20 cellular contexts compared by ENCODE assay signal in the genomic region with DNA sequence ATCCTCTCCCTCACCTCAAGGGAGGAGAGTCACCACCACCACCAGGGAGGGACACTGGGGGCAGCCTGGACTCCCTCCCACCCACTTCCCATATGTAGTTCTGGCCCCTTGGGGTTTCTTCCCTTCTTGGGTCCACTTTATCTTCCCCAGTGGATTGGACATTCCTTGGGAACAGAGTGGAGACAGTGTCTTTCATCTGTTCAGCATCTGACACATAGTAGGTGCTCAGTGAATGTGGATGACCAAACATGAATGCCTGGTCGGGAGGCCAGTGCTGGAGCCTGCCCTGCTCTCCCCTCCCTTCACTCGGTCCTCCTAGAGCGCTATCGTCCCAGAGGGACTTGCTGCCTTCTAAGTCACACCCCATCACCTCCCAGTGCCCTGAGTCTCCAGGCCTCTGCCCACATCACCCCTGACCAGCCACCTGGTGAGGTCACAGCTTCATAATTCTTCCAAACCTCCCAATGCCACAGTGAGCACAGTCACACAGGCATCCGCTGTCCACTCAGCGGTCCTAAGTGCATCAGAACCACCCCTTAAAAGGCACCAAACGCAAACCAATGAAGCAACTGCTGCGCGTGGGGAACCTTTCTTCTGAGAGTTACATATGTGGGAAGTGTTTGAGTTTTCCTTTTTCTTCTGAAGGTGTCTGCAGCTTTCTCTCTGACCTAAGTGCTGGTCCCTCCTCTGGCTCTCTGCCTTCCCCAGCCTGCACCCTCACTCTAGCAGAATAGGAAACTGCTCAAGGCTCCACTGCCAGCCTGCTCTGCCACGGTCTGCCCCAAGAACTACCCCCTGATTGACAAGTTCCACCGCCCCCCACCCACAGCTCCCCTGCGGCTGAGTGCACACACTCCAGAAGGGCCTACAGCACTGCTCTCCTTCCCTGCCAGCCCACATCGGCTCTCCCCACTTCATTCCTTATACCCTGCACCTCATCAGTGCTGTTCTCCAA. TPM values are rescaled to one million over a fixed set of nuclear protein-coding genes. Genes with fewer than 3 reads are reported as not detected.
DNase-seq lines count a peak whose midpoint lies in the region; ATAC-seq and TF ChIP-seq lines count a peak whose summit lies in the region.
"Had no signal": no experiment of that assay in that cellular context is flagged by ENCODE, and none has a peak within 500 bp of the region (broad histone marks: within the 10 kb centered on the region; RNA-seq: fewer than 3 reads in every experiment).

No MANE protein-coding gene starts in this region.

- no peak overlapping the region for H3K27ac Mint-ChIP-seq in T-helper 17 cell
- H3K27ac Mint-ChIP-seq in activated CD8-positive, alpha-beta T cell treated with anti-CD3 and anti-CD28 coated beads, Interleukin-2, amount 10 ng/mL, durations not matched to agents 7 days and 5 days, result no peak overlapping the region
- H3K27ac Mint-ChIP-seq: CD14-positive monocyte, GM23338 had no signal

- WGBS in spleen, 5 donors, result 73 to 85% (median 78%) methylated on average over 13 of the region's 13 CpGs
- WGBS in hepatocyte (ENCODE audit: low lambda C conversion rate, missing lambda C conversion rate), result 93% methylated on average over 13 of the region's 13 CpGs

- no peak overlapping the region for H2AFZ ChIP-seq in hepatocyte
- H2AFZ ChIP-seq: GM23338 had no signal

- H3K4me3 ChIP-seq in BLaER1 treated with 17β-estradiol and CSF1 and Interleukin-3, amounts not matched to agents 10 nM and 100 nM, result no peak overlapping the region
- H3K4me3 ChIP-seq in spleen, result no peak overlapping the region
- no peak overlapping the region for H3K4me3 ChIP-seq in hepatocyte
- H3K4me3 ChIP-seq: GM23338, Peyer's patch had no signal

- H3K4me1 Mint-ChIP-seq in T-helper 17 cell, result peaks cover 15% of the 10 kb centered on the region
- no peaks in the 10 kb centered on the region for H3K4me1 Mint-ChIP-seq in activated CD8-positive, alpha-beta T cell treated with anti-CD3 and anti-CD28 coated beads, Interleukin-2, amount 10 ng/mL, durations not matched to agents 7 days and 5 days (ENCODE audit: low read depth)
- H3K4me1 Mint-ChIP-seq: CD14-positive monocyte had no signal

- CTCF ChIA-PET in activated CD8-positive, alpha-beta T cell treated with anti-CD3 and anti-CD28 coated beads, Interleukin-2, amount 10 ng/mL, durations not matched to agents 7 days and 5 days (lab: Charles Lee), result interaction anchor here (0.8 kb wide), 1 partner anchor 98 kb away, joined by 4 read pairs; no protein-coding TSS in a partner anchor

- TF ChIP-seq CTCF in spleen (IDR thresholded peaks at IDR 0.05 in 8 of 11, conservative IDR thresholded peaks at IDR 0.05 in 3 of 11), result no peak
- no peak for TF ChIP-seq CTCF in hepatocyte (IDR thresholded peaks at IDR 0.05; ENCODE audit: poor library complexity)

- H3K4me2 ChIP-seq in BLaER1 treated with 17β-estradiol and CSF1 and Interleukin-3, amounts not matched to agents 10 nM and 100 nM, result peak overlapping the region in 10 of 11 experiments; percentile 5 to 89 (median 81); a peak in 17 of 22 replicates
- no peak overlapping the region for H3K4me2 ChIP-seq in hepatocyte
- H3K4me2 ChIP-seq: GM23338 had no signal

- peaks cover 9 to 89% (median 57%) of the 10 kb centered on the region in 11 experiments; a peak in 17 of 22 replicates for H4K20me1 ChIP-seq in BLaER1 treated with 17β-estradiol and CSF1 and Interleukin-3, amounts not matched to agents 10 nM and 100 nM
- H4K20me1 ChIP-seq in hepatocyte (ENCODE audit: insufficient read depth, poor library complexity, severe bottlenecking), result peaks cover 15% of the 10 kb centered on the region

- H3K9me2 ChIP-seq in hepatocyte (replicated peaks; ENCODE audit: insufficient read depth), result no peaks in the 10 kb centered on the region

- peak overlapping the region in 6 of 11 experiments; percentile 15 to 60 (median 24); a peak in 6 of 22 replicates for H3K9ac ChIP-seq in BLaER1 treated with 17β-estradiol and CSF1 and Interleukin-3, amounts not matched to agents 10 nM and 100 nM

- POLR2A ChIA-PET in activated CD8-positive, alpha-beta T cell treated with anti-CD3 and anti-CD28 coated beads, Interleukin-2, amount 10 ng/mL, durations not matched to agents 7 days and 5 days (lab: Charles Lee), result interaction anchor here (0.6 kb wide), 1 partner anchor 197 kb away, joined by 3 read pairs; no protein-coding TSS in a partner anchor

- H3K4me1 ChIP-seq in BLaER1 treated with 17β-estradiol and CSF1 and Interleukin-3, amounts not matched to agents 10 nM and 100 nM, result peaks cover 20 to 70% (median 53%) of the 10 kb centered on the region in 10 experiments
- H3K4me1 ChIP-seq in spleen, result peaks cover 0 to 63% (median 23%) of the 10 kb centered on the region in 6 donors
- H3K4me1 ChIP-seq in hepatocyte (ENCODE audit: insufficient read depth), result no peaks in the 10 kb centered on the region
- H3K4me1 ChIP-seq: Peyer's patch had no signal

- intact Hi-C loops in spleen (cut with DNase I; ENCODE audit: low total_unique reads), result no loop called here

- no peak for TF ChIP-seq POLR2A in spleen (IDR thresholded peaks at IDR 0.05)

- DNase-seq in T-helper 17 cell (no peak), kidney tubule cell (ENCODE audit: low spot score) (peak; percentile 56), spleen (peak; percentile 54), hepatocyte (ENCODE audit: low spot score) (no peak)
- DNase-seq in activated CD8-positive, alpha-beta T cell treated with anti-CD3 and anti-CD28 coated beads, Interleukin-2, amount 10 ng/mL, durations not matched to agents 7 days and 5 days, result no peak
- no peak for DNase-seq in activated CD4-positive, CD25-positive, alpha-beta regulatory T cell treated with anti-CD3 and anti-CD28 coated beads, Interleukin-2, amount 50 U/mL, for 72 hours
- DNase-seq: DMS 273 treated with DMSO at 0.1 percent for 48 hours, GDM1, MM.1S, NCI-H1105 treated with DMSO at 0.1 percent for 48 hours, NCI-H1694 treated with DMSO at 0.1 percent for 48 hours, NCI-H226, NCI-H524 treated with DMSO at 0.1 percent for 48 hours, Peyer's patch had no signal

- peaks cover 19% of the 10 kb centered on the region for H3K79me2 ChIP-seq in hepatocyte

- H3K36me3 ChIP-seq in BLaER1 treated with 17β-estradiol and CSF1 and Interleukin-3, amounts not matched to agents 10 nM and 100 nM, result peaks cover 0 to 71% (median 16%) of the 10 kb centered on the region in 11 experiments; a peak in 13 of 22 replicates
- H3K36me3 ChIP-seq in spleen (peaks cover 0 to 74% (median 6%) of the 10 kb centered on the region in 6 donors), hepatocyte (replicated peaks; ENCODE audit: insufficient read depth, low read depth) (no peaks in the 10 kb centered on the region)
- H3K36me3 ChIP-seq: Peyer's patch had no signal

- peaks cover 3% of the 10 kb centered on the region for H3K36me3 Mint-ChIP-seq in T-helper 17 cell (ENCODE audit: low read depth)
- H3K36me3 Mint-ChIP-seq in activated CD8-positive, alpha-beta T cell treated with anti-CD3 and anti-CD28 coated beads, Interleukin-2, amount 10 ng/mL, durations not matched to agents 7 days and 5 days (ENCODE audit: low read depth), result no peaks in the 10 kb centered on the region
- H3K36me3 Mint-ChIP-seq: CD14-positive monocyte had no signal

- H3K27me3 ChIP-seq in BLaER1 treated with 17β-estradiol and CSF1 and Interleukin-3, amounts not matched to agents 10 nM and 100 nM, result no peaks in the 10 kb centered on the region
- no peaks in the 10 kb centered on the region for H3K27me3 ChIP-seq in spleen (replicated peaks in 1 of 7)
- no peaks in the 10 kb centered on the region for H3K27me3 ChIP-seq in hepatocyte
- H3K27me3 ChIP-seq: Peyer's patch had no signal

- H3K27ac ChIP-seq in BLaER1 treated with 17β-estradiol and CSF1 and Interleukin-3, amounts not matched to agents 10 nM and 100 nM, result no peak overlapping the region
- H3K27ac ChIP-seq in spleen, result peak overlapping the region in 3 of 8 donors; percentile 10 to 53 (median 20)
- no peak overlapping the region for H3K27ac ChIP-seq in hepatocyte
- H3K27ac ChIP-seq: Peyer's patch had no signal

- no peaks in the 10 kb centered on the region for H3K9me3 Mint-ChIP-seq in activated CD8-positive, alpha-beta T cell treated with anti-CD3 and anti-CD28 coated beads, Interleukin-2, amount 10 ng/mL, durations not matched to agents 7 days and 5 days (ENCODE audit: insufficient read depth)
- H3K9me3 Mint-ChIP-seq: GM23338 had no signal

- peak overlapping the region; percentile 65 for H3K4me3 Mint-ChIP-seq in T-helper 17 cell
- H3K4me3 Mint-ChIP-seq in activated CD8-positive, alpha-beta T cell treated with anti-CD3 and anti-CD28 coated beads, Interleukin-2, amount 10 ng/mL, durations not matched to agents 7 days and 5 days, result no peak overlapping the region
- H3K4me3 Mint-ChIP-seq: CD14-positive monocyte, GM23338 had no signal

- no peaks in the 10 kb centered on the region for H3K9me3 ChIP-seq in BLaER1 treated with 17β-estradiol and CSF1 and Interleukin-3, amounts not matched to agents 10 nM and 100 nM (replicated peaks in 1 of 11)
- no peaks in the 10 kb centered on the region for H3K9me3 ChIP-seq in T-helper 17 cell (ENCODE audit: control insufficient read depth, low read length, poor library complexity, severe bottlenecking)
- H3K9me3 ChIP-seq in spleen, result no peaks in the 10 kb centered on the region
- H3K9me3 ChIP-seq in hepatocyte (ENCODE audit: low read depth), result no peaks in the 10 kb centered on the region
- H3K9me3 ChIP-seq: Peyer's patch had no signal

- no peaks in the 10 kb centered on the region for H3K27me3 Mint-ChIP-seq in T-helper 17 cell
- no peaks in the 10 kb centered on the region for H3K27me3 Mint-ChIP-seq in activated CD8-positive, alpha-beta T cell treated with anti-CD3 and anti-CD28 coated beads, Interleukin-2, amount 10 ng/mL, durations not matched to agents 7 days and 5 days (ENCODE audit: low read depth)

- ATAC-seq in T-helper 17 cell, result no peak
- ATAC-seq in activated CD8-positive, alpha-beta T cell treated with anti-CD3 and anti-CD28 coated beads, Interleukin-2, amount 10 ng/mL, durations not matched to agents 7 days and 5 days, result no peak
- ATAC-seq in esophagus mucosa, result no peak
- ATAC-seq: GM23338, HCT116, Right ventricle myocardium inferior had no signal

RNA-seq across cellular contexts. Expression of a gene that starts 7.2 kb away (rescaled TPM):
- total RNA-seq in T-helper 17 cell, result 10 to 100 TPM in 1 of 2 donors, 1 to 10 TPM in 1; 7.0 to 10.0 TPM
- total RNA-seq in spleen, result 10 to 100 TPM; 18.8 to 41.4 (median 29.0) TPM
- 1 to 10 TPM; 2.6 to 9.0 (median 5.4) TPM for polyA plus RNA-seq in spleen
- 10 to 100 TPM; 15.7 to 18.6 TPM for total RNA-seq in activated CD8-positive, alpha-beta T cell treated with anti-CD3 and anti-CD28 coated beads, Interleukin-2, amount 10 ng/mL, durations not matched to agents 7 days and 5 days
- total RNA-seq in hepatocyte, result 25.7 and 34.6 TPM in 2 replicates
- 25.8 and 26.1 TPM in 2 replicates for polyA plus RNA-seq in hepatocyte
- total RNA-seq in esophagus mucosa, result 12.2 TPM

RNA-seq across cellular contexts. Expression of a gene that starts 34.0 kb away (rescaled TPM):
- total RNA-seq in T-helper 17 cell (10 to 100 TPM; 13.1 to 19.4 TPM), spleen (100 to 1,000 TPM in 4 of 7 donors, 10 to 100 TPM in 3; 43.2 to 127 (median 101) TPM), hepatocyte (33.7 and 34.7 TPM in 2 replicates), esophagus mucosa (10.4 TPM)
- polyA plus RNA-seq in spleen (10 to 100 TPM in 2 of 3 donors, 1 to 10 TPM in 1; 9.5 to 42.9 (median 14.2) TPM), hepatocyte (31.1 and 33.5 TPM in 2 replicates)
- 1 to 10 TPM; 1.4 to 1.7 TPM for total RNA-seq in activated CD8-positive, alpha-beta T cell treated with anti-CD3 and anti-CD28 coated beads, Interleukin-2, amount 10 ng/mL, durations not matched to agents 7 days and 5 days

Comparison
In these comparisons a context has a peak if more than half of its experiments do, and no peak if none do; other contexts are left out.
1. DNase-seq: peak in kidney tubule cell (single experiment) and spleen (single experiment); none in T-helper 17 cell (0 of 3), activated CD8-positive, alpha-beta T cell treated with anti-CD3 and anti-CD28 coated beads, Interleukin-2, amount 10 ng/mL, durations not matched to agents 7 days and 5 days (single experiment), hepatocyte (single experiment) and activated CD4-positive, CD25-positive, alpha-beta regulatory T cell treated with anti-CD3 and anti-CD28 coated beads, Interleukin-2, amount 50 U/mL, for 72 hours (single experiment).